ENCODE assay signal across 20 cellular contexts in the genomic region with DNA sequence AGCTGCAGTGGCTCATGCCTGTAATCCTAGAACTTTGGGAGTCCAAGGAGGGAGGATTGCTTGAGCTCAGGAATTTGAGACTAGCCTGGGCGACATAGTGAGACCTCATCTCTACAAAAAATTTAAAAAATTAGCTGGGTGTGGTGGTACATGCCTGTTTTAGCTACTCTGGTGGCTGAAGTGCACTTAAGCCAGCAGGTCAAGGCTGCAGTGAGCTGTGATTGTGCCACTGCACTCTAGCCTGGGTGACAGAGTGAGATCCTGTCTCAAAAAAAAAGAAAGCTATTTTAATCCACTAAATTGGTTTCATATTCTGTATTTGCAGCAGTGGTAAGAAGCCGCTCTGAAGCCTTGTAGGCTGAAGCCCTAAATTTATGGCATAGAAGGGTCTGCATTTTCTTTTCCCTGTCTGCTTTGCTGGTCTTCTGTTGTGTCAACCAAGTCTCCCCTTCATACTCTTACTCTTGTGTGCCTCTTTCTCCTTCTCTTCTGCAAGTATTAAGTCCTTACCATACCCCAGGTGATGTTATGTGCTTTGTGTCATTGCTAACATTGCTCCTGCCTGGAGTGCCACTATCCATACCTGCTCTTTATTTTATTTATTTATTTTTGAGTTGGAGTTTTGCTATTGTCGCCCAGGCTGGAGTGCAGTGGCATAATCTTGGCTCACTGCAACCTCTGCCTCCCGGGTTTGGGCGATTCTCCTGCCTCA.
"Had no signal": no experiment of that assay in that cellular context is flagged by ENCODE, and none has a peak within 500 bp of the region (broad histone marks: within the 10 kb centered on the region; RNA-seq: fewer than 3 reads in every experiment).

No MANE protein-coding gene starts in this region.

- H3K27ac Mint-ChIP-seq: stimulated activated effector memory CD8-positive, alpha-beta T cell treated with anti-CD3 and anti-CD28 coated beads, Interleukin-12 subunit alpha, Interleukin-12 subunit beta, amount 100 ng/mL, for 72 hours; stimulated activated naive CD8-positive, alpha-beta T cell treated with anti-CD3 and anti-CD28 coated beads, Interleukin-15, Interleukin-2, amounts not matched to agents 100 ng/mL and 50 ng/mL, for 24 hours had no signal

- H3K4me2 ChIP-seq: hepatocyte had no signal

- H3K4me1 ChIP-seq: transverse colon had no signal

- H3K9me3 ChIP-seq: ovary, transverse colon had no signal

- H3K4me3 ChIP-seq: coronary artery, hepatocyte, ovary, transverse colon had no signal

- H3K27ac ChIP-seq: coronary artery, hepatocyte, ovary, transverse colon had no signal

- DNase-seq: caudate nucleus; effector CD4-positive, alpha-beta T cell; foreskin melanocyte; head of caudate nucleus; kidney; left cardiac atrium; left ventricle myocardium superior; midbrain; naive B cell; nephron progenitor cell; ovary; right cardiac atrium; stimulated activated CD4-positive, alpha-beta T cell treated with anti-CD3 and anti-CD28 coated beads, Interleukin-4, amount 100 ng/mL, for 1 hour; stimulated activated CD8-positive, alpha-beta memory T cell treated with anti-CD3 and anti-CD28 coated beads, Interleukin-4, amount 100 ng/mL, for 48 hours; transverse colon had no signal

- H3K9me3 Mint-ChIP-seq: naive B cell; nephron progenitor cell; stimulated activated effector memory CD8-positive, alpha-beta T cell treated with anti-CD3 and anti-CD28 coated beads, Interleukin-12 subunit alpha, Interleukin-12 subunit beta, amount 100 ng/mL, for 72 hours; stimulated activated naive CD8-positive, alpha-beta T cell treated with anti-CD3 and anti-CD28 coated beads, Interleukin-15, Interleukin-2, amounts not matched to agents 100 ng/mL and 50 ng/mL, for 24 hours had no signal

- H2AFZ ChIP-seq: hepatocyte had no signal

- H3K27me3 ChIP-seq: hepatocyte, ovary, transverse colon had no signal

- H3K27me3 Mint-ChIP-seq: progenitor cell of endocrine pancreas had no signal

- H3K36me3 ChIP-seq: ovary had no signal

- H3K4me1 Mint-ChIP-seq: naive B cell; nephron progenitor cell; stimulated activated effector memory CD8-positive, alpha-beta T cell treated with anti-CD3 and anti-CD28 coated beads, Interleukin-12 subunit alpha, Interleukin-12 subunit beta, amount 100 ng/mL, for 72 hours had no signal

- H3K4me3 Mint-ChIP-seq: naive B cell; nephron progenitor cell; stimulated activated effector memory CD8-positive, alpha-beta T cell treated with anti-CD3 and anti-CD28 coated beads, Interleukin-12 subunit alpha, Interleukin-12 subunit beta, amount 100 ng/mL, for 72 hours; stimulated activated naive CD8-positive, alpha-beta T cell treated with anti-CD3 and anti-CD28 coated beads, Interleukin-15, Interleukin-2, amounts not matched to agents 100 ng/mL and 50 ng/mL, for 24 hours had no signal

- ATAC-seq: left cardiac atrium; left ventricle myocardium superior; right cardiac atrium; stimulated activated effector memory CD8-positive, alpha-beta T cell treated with anti-CD3 and anti-CD28 coated beads, Interleukin-12 subunit alpha, Interleukin-12 subunit beta, amount 100 ng/mL, for 72 hours had no signal

- H3K36me3 Mint-ChIP-seq: naive B cell; stimulated activated effector memory CD8-positive, alpha-beta T cell treated with anti-CD3 and anti-CD28 coated beads, Interleukin-12 subunit alpha, Interleukin-12 subunit beta, amount 100 ng/mL, for 72 hours had no signal
